Comparison of ENCODE assay signal across 1 cellular context in the genomic region with DNA sequence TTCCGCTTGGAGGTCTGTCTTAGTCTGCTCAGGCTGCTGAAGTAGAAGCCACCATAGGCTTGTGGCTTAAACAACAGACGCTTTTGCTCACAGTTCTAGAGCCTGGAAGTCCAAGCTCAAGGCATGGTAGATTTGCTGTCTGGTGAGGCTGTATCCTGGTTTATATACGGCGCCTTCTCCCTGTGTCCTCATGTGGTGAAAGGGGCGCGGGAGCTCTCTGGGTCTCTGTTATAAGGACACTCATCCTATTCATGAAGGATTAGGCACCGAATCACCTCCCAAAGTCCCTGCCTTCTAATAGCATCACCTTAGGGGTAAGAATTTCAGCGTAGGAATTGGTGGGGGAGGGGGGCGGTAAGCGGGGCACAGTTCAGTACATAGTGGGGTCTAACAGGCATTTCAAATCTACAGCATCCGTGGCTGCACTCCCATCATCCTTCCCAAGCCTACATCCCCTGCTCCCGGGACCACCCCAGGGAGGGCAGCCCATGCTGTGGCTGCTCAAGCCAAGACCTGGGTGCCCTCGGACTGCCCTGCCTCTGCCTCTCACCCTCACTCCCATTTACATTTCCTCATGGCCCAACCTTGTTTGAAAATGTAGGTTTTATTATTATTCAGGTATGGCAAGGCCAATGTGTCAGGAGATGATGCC.
TF ChIP-seq lines count a peak whose summit lies in the region.

No MANE protein-coding gene starts in this region.

TF ChIP-seq in HCT116, 20 proteins besides CTCF, POLR2A, EP300 and RAD21 (continued from another document):
- TF ChIP-seq, protein P1, sequence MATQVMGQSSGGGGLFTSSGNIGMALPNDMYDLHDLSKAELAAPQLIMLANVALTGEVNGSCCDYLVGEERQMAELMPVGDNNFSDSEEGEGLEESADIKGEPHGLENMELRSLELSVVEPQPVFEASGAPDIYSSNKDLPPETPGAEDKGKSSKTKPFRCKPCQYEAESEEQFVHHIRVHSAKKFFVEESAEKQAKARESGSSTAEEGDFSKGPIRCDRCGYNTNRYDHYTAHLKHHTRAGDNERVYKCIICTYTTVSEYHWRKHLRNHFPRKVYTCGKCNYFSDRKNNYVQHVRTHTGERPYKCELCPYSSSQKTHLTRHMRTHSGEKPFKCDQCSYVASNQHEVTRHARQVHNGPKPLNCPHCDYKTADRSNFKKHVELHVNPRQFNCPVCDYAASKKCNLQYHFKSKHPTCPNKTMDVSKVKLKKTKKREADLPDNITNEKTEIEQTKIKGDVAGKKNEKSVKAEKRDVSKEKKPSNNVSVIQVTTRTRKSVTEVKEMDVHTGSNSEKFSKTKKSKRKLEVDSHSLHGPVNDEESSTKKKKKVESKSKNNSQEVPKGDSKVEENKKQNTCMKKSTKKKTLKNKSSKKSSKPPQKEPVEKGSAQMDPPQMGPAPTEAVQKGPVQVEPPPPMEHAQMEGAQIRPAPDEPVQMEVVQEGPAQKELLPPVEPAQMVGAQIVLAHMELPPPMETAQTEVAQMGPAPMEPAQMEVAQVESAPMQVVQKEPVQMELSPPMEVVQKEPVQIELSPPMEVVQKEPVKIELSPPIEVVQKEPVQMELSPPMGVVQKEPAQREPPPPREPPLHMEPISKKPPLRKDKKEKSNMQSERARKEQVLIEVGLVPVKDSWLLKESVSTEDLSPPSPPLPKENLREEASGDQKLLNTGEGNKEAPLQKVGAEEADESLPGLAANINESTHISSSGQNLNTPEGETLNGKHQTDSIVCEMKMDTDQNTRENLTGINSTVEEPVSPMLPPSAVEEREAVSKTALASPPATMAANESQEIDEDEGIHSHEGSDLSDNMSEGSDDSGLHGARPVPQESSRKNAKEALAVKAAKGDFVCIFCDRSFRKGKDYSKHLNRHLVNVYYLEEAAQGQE (IDR thresholded peaks at IDR 0.05; ENCODE audit: low read depth) = no peak
- TF ChIP-seq, protein P2, sequence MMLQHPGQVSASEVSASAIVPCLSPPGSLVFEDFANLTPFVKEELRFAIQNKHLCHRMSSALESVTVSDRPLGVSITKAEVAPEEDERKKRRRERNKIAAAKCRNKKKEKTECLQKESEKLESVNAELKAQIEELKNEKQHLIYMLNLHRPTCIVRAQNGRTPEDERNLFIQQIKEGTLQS (IDR thresholded peaks at IDR 0.05) = no peak
